ENCODE assay signal across 8 cellular contexts in the genomic region with DNA sequence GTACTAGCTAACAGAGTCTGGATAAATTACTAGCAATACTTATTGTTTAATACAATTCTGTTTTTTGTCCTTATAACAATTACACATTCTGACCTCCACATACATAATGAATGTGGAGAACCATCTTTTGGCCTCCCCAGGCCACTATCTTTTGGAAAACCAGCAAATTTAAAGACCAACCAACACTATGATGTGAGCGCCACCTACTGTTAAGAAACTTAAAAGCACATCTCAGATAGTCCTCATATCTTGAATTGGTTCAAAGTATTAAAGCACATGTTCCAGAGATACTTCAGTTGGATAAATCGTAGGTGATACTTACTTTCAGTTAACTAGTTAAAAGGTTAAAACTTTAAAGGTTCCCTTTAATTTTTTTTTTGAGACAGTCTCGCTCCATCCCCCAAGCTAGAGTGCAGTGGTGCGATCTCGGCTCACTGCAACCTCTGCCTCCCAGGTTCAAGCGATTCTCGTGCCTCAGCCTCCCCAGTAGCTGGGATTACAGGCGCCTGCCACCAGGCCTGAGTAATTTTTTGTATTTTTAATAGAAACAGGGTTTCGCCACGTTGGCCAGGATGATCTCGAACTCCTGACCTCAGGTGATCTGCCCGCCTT. TPM values are rescaled to one million over a fixed set of nuclear protein-coding genes. Genes with fewer than 3 reads are reported as not detected.
DNase-seq lines count a peak whose midpoint lies in the region; TF ChIP-seq lines count a peak whose summit lies in the region.

No MANE protein-coding gene starts in this region.

- peak; percentile 40 for DNase-seq in ACHN
- DNase-seq in GM04504 (ENCODE audit: low read depth), result peak; percentile 31
- DNase-seq in RPMI8226, result peak; percentile 73
- peak; percentile 58 to 74 for DNase-seq in erythroblast (lab: John Stamatoyannopoulos, UW)
- no peak for DNase-seq in islet precursor cell
- no peak for DNase-seq in posterior vena cava (ENCODE audit: low spot score)

- H3K9me2 ChIP-seq in Loucy (replicated peaks; ENCODE audit: low read depth, low read length), result no peaks in the 10 kb centered on the region

- H3K27me3 Mint-ChIP-seq in nephron (ENCODE audit: low read depth), result peaks cover 11% of the 10 kb centered on the region

- peak overlapping the region; percentile 13 to 84 (median 29) for H3K27ac Mint-ChIP-seq in nephron

- H3K4me2 ChIP-seq in Loucy (ENCODE audit: low read depth, low read length, poor library complexity, severe bottlenecking), result no peak overlapping the region

- H4K20me1 ChIP-seq in Loucy (ENCODE audit: insufficient read depth, low read length, poor library complexity, severe bottlenecking), result no peaks in the 10 kb centered on the region

- peak; percentile 91 for TF ChIP-seq CTCF in Loucy (conservative IDR thresholded peaks at IDR 0.05; ENCODE audit: low read length)
- peak; percentile 79 to 86 (median 85) for TF ChIP-seq CTCF in nephron (IDR thresholded peaks at IDR 0.05; ENCODE audit: unreplicated experiment in 3 of 3)

- no peaks in the 10 kb centered on the region for H3K4me1 ChIP-seq in Loucy (ENCODE audit: insufficient read depth, low read length, poor library complexity, severe bottlenecking)

- H3K79me2 ChIP-seq in Loucy (ENCODE audit: insufficient read depth, low read length), result no peaks in the 10 kb centered on the region

- no peaks in the 10 kb centered on the region for H3K9me3 Mint-ChIP-seq in nephron

- intact Hi-C loops in posterior vena cava (cut with DNase I), result loop anchor here in 1 of 2 donors (2.0 kb wide), 1 partner anchor 233 kb away; no protein-coding TSS in a partner anchor

- H3K4me3 Mint-ChIP-seq in nephron, result no peak overlapping the region

- no peak overlapping the region for H3K9ac ChIP-seq in Loucy (ENCODE audit: low read depth, low read length, poor library complexity, severe bottlenecking)

- TF ChIP-seq POLR2A in erythroblast (IDR thresholded peaks at IDR 0.05; ENCODE audit: low read length), result no peak

- H3K27me3 ChIP-seq in Loucy (ENCODE audit: insufficient read depth, low read length, poor library complexity, severe bottlenecking), result no peaks in the 10 kb centered on the region

- in situ Hi-C loops in ACHN (cut with HindIII; ENCODE audit: low pct_ligation_motif_present, low pct_unique_long_range_greater_than_20kb, low sequenced_read_pairs), result no loop called here

- H3K4me1 Mint-ChIP-seq in nephron, result peaks cover 7% of the 10 kb centered on the region

- no peaks in the 10 kb centered on the region for H3K36me3 Mint-ChIP-seq in nephron (ENCODE audit: low read depth)

- H3K36me3 ChIP-seq in Loucy (ENCODE audit: insufficient read depth, low read length), result no peaks in the 10 kb centered on the region

- no peaks in the 10 kb centered on the region for H3K9me3 ChIP-seq in Loucy (ENCODE audit: insufficient read depth, low read depth, low read length)

- H3K4me3 ChIP-seq in Loucy (ENCODE audit: low read length, poor library complexity, severe bottlenecking), result no peak overlapping the region

- no peak overlapping the region for H2AFZ ChIP-seq in Loucy (ENCODE audit: low read length)

- no peaks in the 10 kb centered on the region for H3F3A ChIP-seq in Loucy (ENCODE audit: low read depth)

RNA-seq across cellular contexts. Expression of a gene that starts 29.3 kb away (rescaled TPM):
- total RNA-seq in posterior vena cava, result 10 to 100 TPM; 20.2 to 29.8 TPM

Comparison
In these comparisons a context has a peak if more than half of its experiments do, and no peak if none do; other contexts are left out.
1. DNase-seq: peak in ACHN (single experiment), GM04504 (single experiment), RPMI8226 (single experiment) and erythroblast (2 of 2); none in islet precursor cell (single experiment) and posterior vena cava (single experiment).